Comparison of ENCODE assay signal across 27 cellular contexts in genomic region chr10:110691139-110691538, GRCh38. TPM values are rescaled to one million over a fixed set of nuclear protein-coding genes. Genes with fewer than 3 reads are reported as not detected.
"Had no signal": no experiment of that assay in that cellular context is flagged by ENCODE, and none has a peak within 500 bp of the region (broad histone marks: within the 10 kb centered on the region; RNA-seq: fewer than 3 reads in every experiment).

No MANE protein-coding gene starts in this region.

- H3K36me3 ChIP-seq: neutrophil, pancreas, prostate gland, right atrium auricular region, right lobe of liver, sigmoid colon, suprapubic skin, tibial artery, transverse colon, upper lobe of right lung, uterus had no signal

- H3K9me3 ChIP-seq: neutrophil, pancreas, prostate gland, right lobe of liver, suprapubic skin, testis, upper lobe of right lung, uterus had no signal

- H3K27ac ChIP-seq: neutrophil, pancreas, prostate gland, right lobe of liver, sigmoid colon, suprapubic skin, testis, tibial artery, transverse colon, upper lobe of right lung, uterus had no signal

- H3K4me1 ChIP-seq: pancreas, prostate gland, right lobe of liver, suprapubic skin, testis, tibial artery, transverse colon, upper lobe of right lung, uterus had no signal

- FAIRE-seq: pancreas had no signal

- ATAC-seq: naive thymus-derived CD8-positive, alpha-beta T cell; natural killer cell treated with Interleukin-12 subunit alpha and Interleukin-12 subunit beta and Interleukin-15 and Interleukin-18, amount 100 ng/mL, for 72 hours; pancreas; right lobe of liver; stimulated activated memory B cell treated with anti-CD40 and anti-IgM and Interleukin-4, amounts not matched to agents 10 μg/mL and 1 μg/mL and 100 μg/mL, for 72 hours; stimulated activated naive CD8-positive, alpha-beta T cell treated with anti-CD3 and anti-CD28 coated beads, Interleukin-15, amount 100 ng/mL, for 72 hours; stimulated activated naive CD8-positive, alpha-beta T cell treated with anti-CD3 and anti-CD28 coated beads, Interleukin-15, Interleukin-2, amounts not matched to agents 100 U/mL and 50 U/mL, for 24 hours; upper lobe of right lung had no signal

- DNase-seq: naive thymus-derived CD8-positive, alpha-beta T cell; nephron progenitor cell; nucleus accumbens; pancreas; retina; right lobe of liver; sigmoid colon; small intestine; stimulated activated CD4-positive, alpha-beta T cell treated with anti-CD3 and anti-CD28 coated beads, Interleukin-15, amount 100 ng/mL, for 24 hours; stimulated activated CD4-positive, alpha-beta T cell treated with anti-CD3 and anti-CD28 coated beads, Interleukin-2, amount 100 ng/mL, for 24 hours; stimulated activated CD4-positive, alpha-beta T cell treated with anti-CD3 and anti-CD28 coated beads, Interleukin-2, amount 100 ng/mL, for 48 hours; stimulated activated CD4-positive, alpha-beta T cell treated with anti-CD3 and anti-CD28 coated beads, Interleukin-4, amount 100 ng/mL, for 24 hours; stimulated activated naive CD4-positive, alpha-beta T cell; stimulated activated naive CD8-positive, alpha-beta T cell treated with anti-CD3 and anti-CD28 coated beads, Interleukin-15, amount 100 ng/mL, for 72 hours; stimulated activated naive CD8-positive, alpha-beta T cell treated with anti-CD3 and anti-CD28 coated beads, Interleukin-15, Interleukin-2, amounts not matched to agents 100 U/mL and 50 U/mL, for 24 hours; substantia nigra; testis; tibial artery; transverse colon; upper lobe of right lung; uterus had no signal

- H3K4me3 ChIP-seq: pancreas, prostate gland, right atrium auricular region, right lobe of liver, sigmoid colon, suprapubic skin, testis, tibial artery, transverse colon, upper lobe of right lung, uterus had no signal

- H3K27me3 ChIP-seq: neutrophil, pancreas, right atrium auricular region, right lobe of liver, sigmoid colon, suprapubic skin, testis, tibial artery, transverse colon, uterus had no signal

RNA-seq across cellular contexts. Expression of gene RBM20, which starts 47.0 kb away (rescaled TPM):
- total RNA-seq: natural killer cell treated with Interleukin-12 subunit alpha and Interleukin-12 subunit beta and Interleukin-15 and Interleukin-18, amount 100 ng/mL, for 72 hours had no signal
